Comparison of ENCODE assay signal across 10 cellular contexts in the genomic region with DNA sequence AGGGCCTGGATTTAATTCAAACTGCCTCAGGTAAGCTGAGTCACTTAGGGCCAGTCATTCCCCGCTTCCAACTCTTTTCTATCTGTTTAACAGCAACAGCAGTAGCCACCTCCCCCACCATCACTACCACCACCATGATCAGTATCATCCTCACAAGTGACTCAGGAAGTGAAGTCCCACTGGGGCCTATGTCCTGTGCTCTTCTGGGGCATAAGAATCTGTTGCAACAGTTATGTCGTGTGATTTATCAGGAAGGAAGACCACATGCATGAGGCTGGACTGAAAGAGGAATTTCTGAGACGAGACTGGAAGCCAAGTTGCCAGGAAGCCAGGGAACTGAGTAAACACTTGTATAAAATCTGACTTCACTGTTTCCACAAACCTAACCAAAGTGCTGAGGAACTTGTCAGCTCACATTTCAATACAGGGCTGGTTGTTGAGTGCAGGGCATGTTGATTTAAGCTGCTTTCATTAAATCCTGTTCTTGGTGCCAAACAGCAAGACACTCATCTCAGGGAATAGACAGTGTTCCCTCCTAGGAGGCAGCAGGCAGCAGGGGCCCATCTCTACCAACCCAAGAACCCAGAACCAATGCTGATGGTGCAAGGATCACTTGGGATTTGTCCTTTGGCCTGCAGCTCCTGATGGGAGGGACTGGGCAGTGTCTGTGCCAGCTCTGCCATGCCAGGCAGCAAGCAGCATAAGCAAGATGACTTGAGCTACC.
DNase-seq lines count a peak whose midpoint lies in the region; ATAC-seq and TF ChIP-seq lines count a peak whose summit lies in the region.
"Had no signal": no experiment of that assay in that cellular context is flagged by ENCODE, and none has a peak within 500 bp of the region (broad histone marks: within the 10 kb centered on the region; RNA-seq: fewer than 3 reads in every experiment).

No MANE protein-coding gene starts in this region.

- no peaks in the 10 kb centered on the region for H3K36me3 ChIP-seq in mammary epithelial cell (ENCODE audit: insufficient read depth, low read length)
- no peaks in the 10 kb centered on the region for H3K36me3 ChIP-seq in lower lobe of right lung
- no peaks in the 10 kb centered on the region for H3K36me3 ChIP-seq in uterus

- intact Hi-C loops in mammary epithelial cell (cut with micrococcal nuclease) (no loop called here), lower lobe of right lung (cut with DNase I) (no loop called here), uterus (cut with DNase I; ENCODE audit: low total_unique reads) (no loop called here)

- in situ Hi-C loops in mammary epithelial cell (cut with MboI; ENCODE audit: low sequenced_read_pairs in 2 of 2) = no loop called here

- H2AFZ ChIP-seq in mammary epithelial cell (ENCODE audit: low read depth, low read length) = peak overlapping the region; percentile 23

- H3K4me2 ChIP-seq in mammary epithelial cell (ENCODE audit: insufficient read depth, low read depth, low read length) = peak overlapping the region; percentile 55

- BruUV-seq in mammary epithelial cell (replicated peaks; lab: Mats Ljungman, UMichigan) = no TSS peak

- ATAC-seq in lower lobe of right lung (peak; percentile 89 to 92), HG03139 (IDR thresholded peaks at IDR 0.05; ENCODE audit: unreplicated experiment) (no peak)

- TF ChIP-seq POLR2A in uterus (IDR thresholded peaks at IDR 0.05) = no peak

- dilution Hi-C loops in mammary epithelial cell (cut with HindIII; ENCODE audit: low sequenced_read_pairs) = no loop called here

- H3K9me3 ChIP-seq in mammary epithelial cell (replicated peaks; ENCODE audit: insufficient read depth, low read length) (no peaks in the 10 kb centered on the region), lower lobe of right lung (no peaks in the 10 kb centered on the region), uterus (no peaks in the 10 kb centered on the region)

- CTCF ChIA-PET in mammary epithelial cell (lab: Charles Lee; ENCODE audit: low non-redundant PET) = interaction anchor here (0.6 kb wide), 1 partner anchor 246 kb away, joined by 4 read pairs; no protein-coding TSS in a partner anchor

- peak overlapping the region; percentile 10 for H3K9ac ChIP-seq in mammary epithelial cell (ENCODE audit: insufficient read depth, low read length)

- WGBS in mammary epithelial cell (ENCODE audit: low coverage, missing lambda C conversion rate) = 0% methylated on average over 3 of the region's 3 CpGs

- no peak for TF ChIP-seq CTCF in mammary epithelial cell (conservative IDR thresholded peaks at IDR 0.05 in 1 of 2, IDR thresholded peaks at IDR 0.05 in 1 of 2; ENCODE audit: extremely low read depth in 1 of 2, insufficient read depth in 1 of 2, low read depth in 1 of 2, low read length in 2 of 2)
- TF ChIP-seq CTCF in lower lobe of right lung (IDR thresholded peaks at IDR 0.05) = no peak
- TF ChIP-seq CTCF in uterus (IDR thresholded peaks at IDR 0.05) = no peak

- H3K4me3 ChIP-seq in mammary epithelial cell (replicated peaks in 1 of 3; ENCODE audit: insufficient read depth in 1 of 3, low read depth in 2 of 3, low read length in 3 of 3) (no peak overlapping the region), lower lobe of right lung (no peak overlapping the region), uterus (no peak overlapping the region)

- H3K27me3 ChIP-seq in mammary epithelial cell (ENCODE audit: insufficient read depth, low read length) (no peaks in the 10 kb centered on the region), lower lobe of right lung (ENCODE audit: low read depth) (no peaks in the 10 kb centered on the region), uterus (no peaks in the 10 kb centered on the region)

- no peaks in the 10 kb centered on the region for H3K79me2 ChIP-seq in mammary epithelial cell (ENCODE audit: insufficient read depth, low read length)

- H3K27ac ChIP-seq in mammary epithelial cell (ENCODE audit: insufficient read depth, low read depth, low read length) (peak overlapping the region; percentile 43), lower lobe of right lung (peak overlapping the region; percentile 86), uterus (peak overlapping the region in 1 of 2 donors; percentile 40)
- H3K27ac ChIP-seq: 22Rv1 had no signal

- H4K20me1 ChIP-seq in mammary epithelial cell (ENCODE audit: insufficient read depth, low read length) = no peaks in the 10 kb centered on the region

- DNase-seq in NCI-H2107 treated with DMSO at 0.1 percent for 48 hours (lab: John Stamatoyannopoulos, UW; ENCODE audit: unreplicated experiment) = peak; percentile 17
- DNase-seq in NCI-H2107 (lab: John Stamatoyannopoulos, UW) = no peak
- peak; percentile 50 for DNase-seq in mammary epithelial cell
- no peak for DNase-seq in lower lobe of right lung
- peak; percentile 40 to 52 for DNase-seq in uterus
- DNase-seq in cerebellum (ENCODE audit: low spot score) = no peak
- DNase-seq in GF-D8 (lab: John Stamatoyannopoulos, UW) = no peak
- DNase-seq: activated T-cell treated with anti-CD3 and anti-CD28 coated beads, Interleukin-2, amount 50 U/mL, for 4 hours had no signal

- H3K4me1 ChIP-seq in mammary epithelial cell (ENCODE audit: insufficient read depth, low read length) = peaks cover 19% of the 10 kb centered on the region
- H3K4me1 ChIP-seq in lower lobe of right lung = peaks cover 49% of the 10 kb centered on the region
- no peaks in the 10 kb centered on the region for H3K4me1 ChIP-seq in uterus

Comparison
In these comparisons a context has a peak if more than half of its experiments do, and no peak if none do; other contexts are left out.
1. DNase-seq: peak in NCI-H2107 treated with DMSO at 0.1 percent for 48 hours (single experiment), mammary epithelial cell (single experiment) and uterus (2 of 2); none in NCI-H2107 (single experiment), lower lobe of right lung (single experiment), cerebellum (single experiment) and GF-D8 (single experiment).